In genomic region chr7:102466097-102466496, GRCh38 we compare ENCODE assay signal across 11 cellular contexts. TPM values are rescaled to one million over a fixed set of nuclear protein-coding genes. Genes with fewer than 3 reads are reported as not detected.
DNase-seq lines count a peak whose midpoint lies in the region; ATAC-seq, FAIRE-seq and TF ChIP-seq lines count a peak whose summit lies in the region.
"Had no signal": no experiment of that assay in that cellular context is flagged by ENCODE, and none has a peak within 500 bp of the region (broad histone marks: within the 10 kb centered on the region; RNA-seq: fewer than 3 reads in every experiment).

No MANE protein-coding gene starts in this region.

- no peak overlapping the region for H3K27ac ChIP-seq in SK-N-SH (ENCODE audit: low read depth in 2 of 2, low read length in 1 of 2)
- peak overlapping the region; percentile 74 for H3K27ac ChIP-seq in RWPE1
- H3K27ac ChIP-seq in endothelial cell of umbilical vein (ENCODE audit: insufficient read depth, low read depth, low read length), result no peak overlapping the region
- H3K27ac ChIP-seq: 22Rv1 had no signal

- no peaks in the 10 kb centered on the region for H3K9me1 ChIP-seq in endothelial cell of umbilical vein (replicated peaks; ENCODE audit: control insufficient read depth, extremely low read depth, insufficient read depth, low read length)

- no peak for TF ChIP-seq POLR2A in endothelial cell of umbilical vein (IDR thresholded peaks at IDR 0.05; ENCODE audit: low read depth, low read length)

- no peaks in the 10 kb centered on the region for H3K9me3 ChIP-seq in SK-N-SH
- no peaks in the 10 kb centered on the region for H3K9me3 ChIP-seq in endothelial cell of umbilical vein (replicated peaks; ENCODE audit: control insufficient read depth, insufficient read depth, low read length)

- H3K27me3 ChIP-seq in SK-N-SH (ENCODE audit: insufficient read depth) (no peaks in the 10 kb centered on the region), endothelial cell of umbilical vein (ENCODE audit: control insufficient read depth in 2 of 2, insufficient read depth in 2 of 2, low read length in 2 of 2) (no peaks in the 10 kb centered on the region)

- TF ChIP-seq CTCF in SK-N-SH (IDR thresholded peaks at IDR 0.05) (no peak), RWPE1 (conservative IDR thresholded peaks at IDR 0.05; ENCODE audit: low read depth) (no peak), endothelial cell of umbilical vein (IDR thresholded peaks at IDR 0.05; ENCODE audit: extremely low read depth in 1 of 2, insufficient read depth in 1 of 2, low read depth in 1 of 2, low read length in 2 of 2) (no peak), retinal pigment epithelial cell (conservative IDR thresholded peaks at IDR 0.05; ENCODE audit: low read depth, low read length) (no peak)

- no TSS peak for BruUV-seq in endothelial cell of umbilical vein (replicated peaks; lab: Mats Ljungman, UMichigan)

- H3K9me2 ChIP-seq in SK-N-SH, result no peaks in the 10 kb centered on the region

- POLR2A ChIA-PET in SK-N-SH (lab: Yijun Ruan, JAX), result interaction anchor here (1.2 to 2.6 kb wide), 4 partner anchors 11 to 181 kb away, joined by 3 to 12 read pairs (median 4); no protein-coding TSS in a partner anchor
- POLR2A ChIA-PET in RWPE1 (lab: Yijun Ruan, JAX; ENCODE audit: low non-redundant PET), result interaction anchor here (0.7 kb wide), 1 partner anchor 173 kb away, joined by 5 read pairs; no protein-coding TSS in a partner anchor
- POLR2A ChIA-PET in endothelial cell of umbilical vein (lab: Charles Lee), result no interaction called here

- TF ChIP-seq EP300 in SK-N-SH (IDR thresholded peaks at IDR 0.05; ENCODE audit: borderline replicate concordance in 1 of 2, low read depth in 1 of 2, low read length in 1 of 2), result no peak

- DNase-seq in SK-N-SH (no peak), RWPE1 (ENCODE audit: low spot score) (no peak), endothelial cell of umbilical vein (ENCODE audit: low read depth, low spot score) (no peak), retinal pigment epithelial cell (ENCODE audit: low read depth) (no peak), NCI-H2029 (lab: John Stamatoyannopoulos, UW) (no peak), C1 segment of cervical spinal cord (lab: John Stamatoyannopoulos, UW) (no peak)
- DNase-seq: hippocampal formation, SIG-M5 had no signal

- H3K36me3 ChIP-seq in SK-N-SH (replicated peaks in 1 of 2; ENCODE audit: control insufficient read depth in 1 of 2, insufficient read depth in 2 of 2, low read length in 1 of 2), result peaks cover 23 to 31% of the 10 kb centered on the region in 2 experiments
- H3K36me3 ChIP-seq in endothelial cell of umbilical vein (ENCODE audit: control insufficient read depth in 2 of 2, extremely low read depth in 1 of 2, insufficient read depth in 2 of 2, low read length in 2 of 2), result peaks cover 0 to 8% of the 10 kb centered on the region in 2 experiments

- H3K4me2 ChIP-seq in SK-N-SH (peak overlapping the region; percentile 89), endothelial cell of umbilical vein (ENCODE audit: insufficient read depth, low read length) (peak overlapping the region; percentile 53)

- H3K4me1 ChIP-seq in SK-N-SH (ENCODE audit: control insufficient read depth in 1 of 2, insufficient read depth in 2 of 2, low read depth in 1 of 2, low read length in 1 of 2) (peaks cover 5 to 11% of the 10 kb centered on the region in 2 experiments; a peak in 2 of 4 replicates), endothelial cell of umbilical vein (ENCODE audit: control insufficient read depth, extremely low read depth, insufficient read depth, low read length) (peaks cover 9% of the 10 kb centered on the region)

- no peak for FAIRE-seq in endothelial cell of umbilical vein (lab: Jason Lieb, UNC)

- ATAC-seq in SK-N-SH treated with all-trans-retinoic acid at 6 μM for 48 hours, result no peak
- no peak for ATAC-seq in HG03378 (IDR thresholded peaks at IDR 0.05; ENCODE audit: unreplicated experiment)

- WGBS in SK-N-SH (ENCODE audit: low lambda C conversion rate), result 95% methylated on average over 7 of the region's 7 CpGs

- H3K4me3 ChIP-seq in SK-N-SH (ENCODE audit: low read depth in 2 of 2, low read length in 1 of 2), result peak overlapping the region; percentile 86 to 99
- no peak overlapping the region for H3K4me3 ChIP-seq in endothelial cell of umbilical vein (replicated peaks in 1 of 3; ENCODE audit: insufficient read depth in 1 of 3, low read depth in 1 of 3, low read length in 3 of 3)
- H3K4me3 ChIP-seq in retinal pigment epithelial cell (ENCODE audit: low read length), result peak overlapping the region; percentile 99

- intact Hi-C loops in endothelial cell of umbilical vein (cut with micrococcal nuclease), result no loop called here

- H2AFZ ChIP-seq in SK-N-SH (ENCODE audit: low read depth), result no peak overlapping the region
- no peak overlapping the region for H2AFZ ChIP-seq in endothelial cell of umbilical vein (ENCODE audit: low read depth, low read length)

- H4K20me1 ChIP-seq in SK-N-SH (ENCODE audit: insufficient read depth) (peaks cover 4% of the 10 kb centered on the region; the same call in 1 of the 2 replicates), endothelial cell of umbilical vein (replicated peaks; ENCODE audit: control insufficient read depth, extremely low read depth, insufficient read depth, low read length) (no peaks in the 10 kb centered on the region)

- H3K79me2 ChIP-seq in SK-N-SH (ENCODE audit: insufficient read depth) (peaks cover 49% of the 10 kb centered on the region), endothelial cell of umbilical vein (ENCODE audit: control insufficient read depth, insufficient read depth, low read length) (peaks cover 6% of the 10 kb centered on the region)

- peaks cover 5% of the 10 kb centered on the region for H3F3A ChIP-seq in SK-N-SH (replicated peaks; ENCODE audit: insufficient read depth)

- TF ChIP-seq RAD21 in SK-N-SH (IDR thresholded peaks at IDR 0.05; ENCODE audit: low read length), result no peak

- H3K9ac ChIP-seq in SK-N-SH (peak overlapping the region; percentile 90; the same call in 1 of the 2 replicates), endothelial cell of umbilical vein (replicated peaks; ENCODE audit: extremely low read depth, insufficient read depth, low read length) (no peak overlapping the region)

- dilution Hi-C loops in endothelial cell of umbilical vein (cut with MboI; ENCODE audit: extremely low pct_ligation_motif_present, low sequenced_read_pairs), result no loop called here

- CTCF ChIA-PET in SK-N-SH (lab: Yijun Ruan, JAX) (interaction anchor here (0.8 to 3.6 kb wide), 9 partner anchors 10 to 187 kb away, joined by 3 to 19 read pairs (median 5); no protein-coding TSS in a partner anchor), RWPE1 (lab: Yijun Ruan, JAX) (interaction anchor here (0.7 to 0.9 kb wide), 3 partner anchors 10 to 1627 kb away, joined by 5 to 9 read pairs (median 6); no protein-coding TSS in a partner anchor), endothelial cell of umbilical vein (lab: Charles Lee) (interaction anchor here (1.1 to 1.4 kb wide), 2 partner anchors 54 to 62 kb away, joined by 5 to 10 read pairs; no protein-coding TSS in a partner anchor)

RNA-seq across cellular contexts. Expression of gene LRWD1, which starts 1.3 kb away (rescaled TPM):
- polyA plus RNA-seq in SK-N-SH (2012; rRNA removed) (44.9 and 53.2 TPM in 2 replicates), endothelial cell of umbilical vein (21.7 and 25.4 TPM in 2 replicates)
- polyA plus RNA-seq in SK-N-SH (2012; cell fraction: cytosol; rRNA removed), result 21.1 and 32.5 TPM in 2 replicates
- 89.9 and 156 TPM in 2 replicates for polyA plus RNA-seq in SK-N-SH (2012; cell fraction: nucleus; rRNA removed)
- 22.7 and 25.3 TPM in 2 replicates for total RNA-seq in endothelial cell of umbilical vein
- 17.0 and 21.5 TPM in 2 replicates for polyA plus RNA-seq in endothelial cell of umbilical vein (2011; cell fraction: cytosol; rRNA removed)
- polyA plus RNA-seq in endothelial cell of umbilical vein (2011; cell fraction: nucleus; rRNA removed), result 28.6 and 32.3 TPM in 2 replicates
- polyA plus RNA-seq in endothelial cell of umbilical vein (2012), result 12.2 and 12.8 TPM in 2 replicates
- polyA minus RNA-seq in endothelial cell of umbilical vein, result 10.4 and 12.3 TPM in 2 replicates
- 18.0 TPM for polyA minus RNA-seq in endothelial cell of umbilical vein (2011; cell fraction: cytosol; rRNA and poly(A)+ RNA removed)
- 6.4 and 9.2 TPM in 2 replicates for polyA minus RNA-seq in endothelial cell of umbilical vein (2011; cell fraction: nucleus; rRNA and poly(A)+ RNA removed)

RNA-seq across cellular contexts. Expression of gene ALKBH4, which starts 1.4 kb away (rescaled TPM):
- polyA plus RNA-seq in SK-N-SH (2012; rRNA removed), result 13.7 and 18.1 TPM in 2 replicates
- 7.6 and 13.8 TPM in 2 replicates for polyA plus RNA-seq in SK-N-SH (2012; cell fraction: cytosol; rRNA removed)
- 6.0 and 10.8 TPM in 2 replicates for polyA plus RNA-seq in SK-N-SH (2012; cell fraction: nucleus; rRNA removed)
- 9.9 and 10.8 TPM in 2 replicates for total RNA-seq in endothelial cell of umbilical vein
- 5.3 and 7.8 TPM in 2 replicates for polyA plus RNA-seq in endothelial cell of umbilical vein
- polyA plus RNA-seq in endothelial cell of umbilical vein (2011; cell fraction: cytosol; rRNA removed), result 5.7 and 6.2 TPM in 2 replicates
- polyA plus RNA-seq in endothelial cell of umbilical vein (2011; cell fraction: nucleus; rRNA removed), result 2.1 and 2.5 TPM in 2 replicates
- 4.3 and 4.8 TPM in 2 replicates for polyA plus RNA-seq in endothelial cell of umbilical vein (2012)
- 1.7 and 2.5 TPM in 2 replicates for polyA minus RNA-seq in endothelial cell of umbilical vein
- polyA minus RNA-seq in endothelial cell of umbilical vein (2011; cell fraction: cytosol; rRNA and poly(A)+ RNA removed), result 3.8 TPM
- polyA minus RNA-seq in endothelial cell of umbilical vein (2011; cell fraction: nucleus; rRNA and poly(A)+ RNA removed), result 1.6 and 1.9 TPM in 2 replicates

RNA-seq across cellular contexts. Expression of gene POLR2J, which starts 12.6 kb away (rescaled TPM):
- polyA plus RNA-seq in SK-N-SH (2012; rRNA removed), result 290 and 299 TPM in 2 replicates
- polyA plus RNA-seq in SK-N-SH (2012; cell fraction: cytosol; rRNA removed), result 218 and 258 TPM in 2 replicates
- 70.9 and 86.9 TPM in 2 replicates for polyA plus RNA-seq in SK-N-SH (2012; cell fraction: nucleus; rRNA removed)
- total RNA-seq in endothelial cell of umbilical vein, result 48.7 and 48.9 TPM in 2 replicates
- 93.6 and 114 TPM in 2 replicates for polyA plus RNA-seq in endothelial cell of umbilical vein
- 65.0 and 94.8 TPM in 2 replicates for polyA plus RNA-seq in endothelial cell of umbilical vein (2011; cell fraction: cytosol; rRNA removed)
- 28.0 and 35.7 TPM in 2 replicates for polyA plus RNA-seq in endothelial cell of umbilical vein (2011; cell fraction: nucleus; rRNA removed)
- polyA plus RNA-seq in endothelial cell of umbilical vein (2012), result 74.2 and 80.3 TPM in 2 replicates
- polyA minus RNA-seq in endothelial cell of umbilical vein, result 17.4 and 22.2 TPM in 2 replicates
- polyA minus RNA-seq in endothelial cell of umbilical vein (2011; cell fraction: cytosol; rRNA and poly(A)+ RNA removed), result 27.9 TPM
- 20.2 and 35.8 TPM in 2 replicates for polyA minus RNA-seq in endothelial cell of umbilical vein (2011; cell fraction: nucleus; rRNA and poly(A)+ RNA removed)

RNA-seq across cellular contexts. Expression of gene ORAI2, which starts 32.7 kb away (rescaled TPM):
- polyA plus RNA-seq in SK-N-SH (2012; rRNA removed) (78.7 and 85.8 TPM in 2 replicates), endothelial cell of umbilical vein (99.1 and 138 TPM in 2 replicates)
- 45.2 and 61.9 TPM in 2 replicates for polyA plus RNA-seq in SK-N-SH (2012; cell fraction: cytosol; rRNA removed)
- 38.0 and 52.2 TPM in 2 replicates for polyA plus RNA-seq in SK-N-SH (2012; cell fraction: nucleus; rRNA removed)
- total RNA-seq in endothelial cell of umbilical vein, result 67.4 and 84.1 TPM in 2 replicates
- 66.6 and 86.5 TPM in 2 replicates for polyA plus RNA-seq in endothelial cell of umbilical vein (2011; cell fraction: cytosol; rRNA removed)
- polyA plus RNA-seq in endothelial cell of umbilical vein (2011; cell fraction: nucleus; rRNA removed), result 23.8 and 27.2 TPM in 2 replicates
- 51.6 and 66.4 TPM in 2 replicates for polyA plus RNA-seq in endothelial cell of umbilical vein (2012)
- polyA minus RNA-seq in endothelial cell of umbilical vein, result 98.8 and 108 TPM in 2 replicates
- polyA minus RNA-seq in endothelial cell of umbilical vein (2011; cell fraction: cytosol; rRNA and poly(A)+ RNA removed), result 15.5 TPM
- polyA minus RNA-seq in endothelial cell of umbilical vein (2011; cell fraction: nucleus; rRNA and poly(A)+ RNA removed), result 25.5 and 27.4 TPM in 2 replicates

RNA-seq across cellular contexts. Expression of gene RASA4B, which starts 51.5 kb away (rescaled TPM):
- polyA plus RNA-seq in SK-N-SH (2012; rRNA removed), result 15.5 and 19.5 TPM in 2 replicates
- 5.2 and 10.3 TPM in 2 replicates for polyA plus RNA-seq in SK-N-SH (2012; cell fraction: cytosol; rRNA removed)
- polyA plus RNA-seq in SK-N-SH (2012; cell fraction: nucleus; rRNA removed), result 53.8 and 62.7 TPM in 2 replicates
- total RNA-seq in endothelial cell of umbilical vein, result 5.8 and 9.8 TPM in 2 replicates
- polyA plus RNA-seq in endothelial cell of umbilical vein, result 3.2 and 4.7 TPM in 2 replicates
- 2.3 and 3.8 TPM in 2 replicates for polyA plus RNA-seq in endothelial cell of umbilical vein (2011; cell fraction: cytosol; rRNA removed)
- polyA plus RNA-seq in endothelial cell of umbilical vein (2011; cell fraction: nucleus; rRNA removed), result 9.7 and 11.5 TPM in 2 replicates
- polyA plus RNA-seq in endothelial cell of umbilical vein (2012), result 4.8 and 9.8 TPM in 2 replicates
- 4.2 and 4.5 TPM in 2 replicates for polyA minus RNA-seq in endothelial cell of umbilical vein
- 2.8 TPM for polyA minus RNA-seq in endothelial cell of umbilical vein (2011; cell fraction: cytosol; rRNA and poly(A)+ RNA removed)
- polyA minus RNA-seq in endothelial cell of umbilical vein (2011; cell fraction: nucleus; rRNA and poly(A)+ RNA removed), result 2.3 and 4.6 TPM in 2 replicates

Comparison
In these comparisons a context has a peak if more than half of its experiments do, and no peak if none do; other contexts are left out.
1. H3K4me3 ChIP-seq: peak in SK-N-SH (2 of 2) and retinal pigment epithelial cell (single experiment); none in endothelial cell of umbilical vein (0 of 3).